ENCODE assay signal across 28 cellular contexts in the genomic region with DNA sequence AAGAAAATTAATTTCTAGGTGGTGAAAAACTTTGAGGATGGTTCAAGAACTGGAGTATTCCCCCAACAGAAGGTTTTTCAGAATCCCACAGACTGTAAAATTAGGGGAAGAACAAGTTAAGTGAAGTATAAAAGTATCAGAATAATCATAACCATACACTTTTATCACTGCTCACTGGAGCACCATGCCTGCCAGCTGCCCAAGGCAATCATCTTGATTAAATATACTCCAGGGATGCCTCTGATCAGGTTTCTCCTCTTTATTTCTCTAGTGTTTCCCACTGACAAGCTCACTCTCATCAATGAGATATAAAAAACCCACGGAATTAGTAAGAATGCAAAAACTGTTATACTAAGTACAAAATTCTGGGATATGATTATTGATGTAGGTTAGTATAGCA.
"Had no signal": no experiment of that assay in that cellular context is flagged by ENCODE, and none has a peak within 500 bp of the region (broad histone marks: within the 10 kb centered on the region; RNA-seq: fewer than 3 reads in every experiment).

No MANE protein-coding gene starts in this region.

- H3K27ac ChIP-seq: adrenal gland, body of pancreas, cardiac muscle cell, colonic mucosa, epithelial cell of prostate, esophagus squamous epithelium, heart right ventricle, ovary, psoas muscle, sigmoid colon, stomach, thyroid gland, upper lobe of right lung, VCaP had no signal

- H3K27me3 Mint-ChIP-seq: activated naive CD8-positive, alpha-beta T cell treated with anti-CD3 and anti-CD28 coated beads for 36 hours; naive thymus-derived CD4-positive, alpha-beta T cell; stimulated activated naive B cell treated with anti-CD40 and anti-IgM and Interleukin-4, amounts not matched to agents 10 μg/mL and 1 μg/mL and 100 μg/mL, for 72 hours had no signal

- H3K4me3 ChIP-seq: adrenal gland, body of pancreas, cardiac muscle cell, colonic mucosa, esophagus squamous epithelium, heart right ventricle, ovary, psoas muscle, sigmoid colon, stomach, thyroid gland, upper lobe of right lung had no signal

- H3K36me3 Mint-ChIP-seq: mesothelial cell of epicardium had no signal

- H3K4me1 ChIP-seq: colonic mucosa, esophagus squamous epithelium, psoas muscle, thyroid gland, upper lobe of right lung had no signal

- H3K4me3 Mint-ChIP-seq: activated naive CD4-positive, alpha-beta T cell treated with anti-CD3 and anti-CD28 coated beads for 36 hours; activated naive CD8-positive, alpha-beta T cell treated with anti-CD3 and anti-CD28 coated beads for 36 hours; mesothelial cell of epicardium; naive thymus-derived CD4-positive, alpha-beta T cell; stimulated activated naive B cell treated with anti-CD40 and anti-IgM and Interleukin-4, amounts not matched to agents 10 μg/mL and 1 μg/mL and 100 μg/mL, for 72 hours had no signal

- H3K36me3 ChIP-seq: adrenal gland, cardiac muscle cell, colonic mucosa, esophagus squamous epithelium, heart right ventricle, ovary, sigmoid colon, stomach, thyroid gland, upper lobe of right lung had no signal

- DNase-seq: activated CD4-positive, alpha-beta T cell treated with anti-CD3 and anti-CD28 coated beads for 4 hours; activated CD4-positive, alpha-beta T cell treated with anti-CD3 and anti-CD28 coated beads, Interleukin-2, amount 50 U/mL, for 4 hours; activated effector memory CD4-positive, alpha-beta T cell treated with Interleukin-2 at 50 U/mL for 16 hours; activated naive CD4-positive, alpha-beta T cell treated with anti-CD3 and anti-CD28 coated beads for 36 hours; activated naive CD8-positive, alpha-beta T cell treated with anti-CD3 and anti-CD28 coated beads for 36 hours; adrenal gland; aorta; body of pancreas; cerebellar nuclear complex; colonic mucosa; effector CD8-positive, alpha-beta T cell; esophagus squamous epithelium; foreskin melanocyte; heart right ventricle; naive thymus-derived CD4-positive, alpha-beta T cell; ovary; psoas muscle; sigmoid colon; small intestine; stimulated activated CD4-positive, alpha-beta T cell treated with anti-CD3 and anti-CD28 coated beads, Interleukin-4, amount 100 ng/mL, for 24 hours; stimulated activated naive B cell treated with anti-CD40 and anti-IgM and Interleukin-4, amounts not matched to agents 10 μg/mL and 1 μg/mL and 100 μg/mL, for 72 hours; stomach; thyroid gland; upper lobe of right lung had no signal

- H3K27ac Mint-ChIP-seq: activated naive CD4-positive, alpha-beta T cell treated with anti-CD3 and anti-CD28 coated beads for 36 hours; activated naive CD8-positive, alpha-beta T cell treated with anti-CD3 and anti-CD28 coated beads for 36 hours; mesothelial cell of epicardium; naive thymus-derived CD4-positive, alpha-beta T cell; stimulated activated naive B cell treated with anti-CD40 and anti-IgM and Interleukin-4, amounts not matched to agents 10 μg/mL and 1 μg/mL and 100 μg/mL, for 72 hours had no signal

- H3K9me3 Mint-ChIP-seq: activated naive CD4-positive, alpha-beta T cell treated with anti-CD3 and anti-CD28 coated beads for 36 hours; activated naive CD8-positive, alpha-beta T cell treated with anti-CD3 and anti-CD28 coated beads for 36 hours; stimulated activated naive B cell treated with anti-CD40 and anti-IgM and Interleukin-4, amounts not matched to agents 10 μg/mL and 1 μg/mL and 100 μg/mL, for 72 hours had no signal

- H3K9me3 ChIP-seq: adrenal gland, body of pancreas, colonic mucosa, esophagus squamous epithelium, heart right ventricle, ovary, psoas muscle, sigmoid colon, stomach, thyroid gland, upper lobe of right lung had no signal
